In genomic region chr7:140674899-140675701, GRCh38 we compare ENCODE assay signal across 8 cellular contexts. TPM values are rescaled to one million over a fixed set of nuclear protein-coding genes. Genes with fewer than 3 reads are reported as not detected.
DNase-seq lines count a peak whose midpoint lies in the region; ATAC-seq, FAIRE-seq and TF ChIP-seq lines count a peak whose summit lies in the region.

No MANE protein-coding gene starts in this region.

- no peaks in the 10 kb centered on the region for H4K20me1 ChIP-seq in astrocyte (ENCODE audit: insufficient read depth, low read length)

- TF ChIP-seq CTCF in astrocyte (IDR thresholded peaks at IDR 0.05; ENCODE audit: insufficient read depth, low read depth, low read length) = peak; percentile 17

- H3K4me3 Mint-ChIP-seq in activated T-cell treated with anti-CD3 and anti-CD28 coated beads, Interleukin-2, amount 50 U/mL, for 72 hours = peak overlapping the region; percentile 86 to 93
- peak overlapping the region; percentile 34 for H3K4me3 Mint-ChIP-seq in astrocyte (ENCODE audit: unreplicated experiment)

- no peaks in the 10 kb centered on the region for H3K9me3 Mint-ChIP-seq in activated T-cell treated with anti-CD3 and anti-CD28 coated beads, Interleukin-2, amount 50 U/mL, for 72 hours
- no peaks in the 10 kb centered on the region for H3K9me3 Mint-ChIP-seq in astrocyte (ENCODE audit: unreplicated experiment)

- H3K4me1 ChIP-seq in astrocyte (ENCODE audit: insufficient read depth, low read length) = peaks cover 8% of the 10 kb centered on the region

- H3K4me3 ChIP-seq in MG63 (no peak overlapping the region), astrocyte (ENCODE audit: insufficient read depth, low read depth, low read length) (no peak overlapping the region)

- H3K36me3 ChIP-seq in MG63 (no peaks in the 10 kb centered on the region; the same call in 1 of the 2 replicates), astrocyte (ENCODE audit: insufficient read depth, low read length) (no peaks in the 10 kb centered on the region)

- H2AFZ ChIP-seq in astrocyte (ENCODE audit: low read depth, low read length) = no peak overlapping the region

- H3K79me2 ChIP-seq in astrocyte (ENCODE audit: insufficient read depth, low read length) = no peaks in the 10 kb centered on the region

- no peaks in the 10 kb centered on the region for H3K27me3 Mint-ChIP-seq in activated T-cell treated with anti-CD3 and anti-CD28 coated beads, Interleukin-2, amount 50 U/mL, for 72 hours (ENCODE audit: low read depth)
- peaks cover 2% of the 10 kb centered on the region for H3K27me3 Mint-ChIP-seq in astrocyte (ENCODE audit: low read depth, unreplicated experiment)

- H3K27ac Mint-ChIP-seq in activated T-cell treated with anti-CD3 and anti-CD28 coated beads, Interleukin-2, amount 50 U/mL, for 72 hours = no peak overlapping the region
- H3K27ac Mint-ChIP-seq in astrocyte (ENCODE audit: unreplicated experiment) = peak overlapping the region; percentile 0

- no peak for DNase-seq in activated T-cell treated with anti-CD3 and anti-CD28 coated beads, Interleukin-2, amount 50 U/mL, for 72 hours
- no peak for DNase-seq in activated T-cell treated with anti-CD3 and anti-CD28 coated beads, Interleukin-2, amount 50 U/mL, for 1 hour
- DNase-seq in MG63 = peak; percentile 46
- DNase-seq in astrocyte (ENCODE audit: low read depth) = peak; percentile 25
- peak; percentile 79 for DNase-seq in islet precursor cell

- FAIRE-seq in astrocyte (lab: Jason Lieb, UNC) = no peak

- no peak overlapping the region for H3K27ac ChIP-seq in astrocyte (ENCODE audit: low read depth, low read length)
- peak overlapping the region; percentile 17 for H3K27ac ChIP-seq in temporal lobe (ENCODE audit: low read depth, low read length)

- ATAC-seq in activated T-cell treated with anti-CD3 and anti-CD28 coated beads, Interleukin-2, amount 50 U/mL, for 72 hours (replicated peaks in 1 of 2) = no peak
- ATAC-seq in HG03571 (IDR thresholded peaks at IDR 0.05; ENCODE audit: unreplicated experiment) = no peak
- no peak for ATAC-seq in HG02852 (IDR thresholded peaks at IDR 0.05; ENCODE audit: unreplicated experiment)

- H3K27me3 ChIP-seq in MG63 (no peaks in the 10 kb centered on the region), astrocyte (ENCODE audit: insufficient read depth, low read length) (no peaks in the 10 kb centered on the region)

- H3K9ac ChIP-seq in astrocyte (ENCODE audit: low read length) = no peak overlapping the region

- H3K9me3 ChIP-seq in MG63 (no peaks in the 10 kb centered on the region), astrocyte (ENCODE audit: insufficient read depth, low read depth, low read length) (no peaks in the 10 kb centered on the region)

- peaks cover 38% of the 10 kb centered on the region for H3K4me1 Mint-ChIP-seq in activated T-cell treated with anti-CD3 and anti-CD28 coated beads, Interleukin-2, amount 50 U/mL, for 72 hours (ENCODE audit: low read depth)
- peaks cover 8% of the 10 kb centered on the region for H3K4me1 Mint-ChIP-seq in astrocyte (ENCODE audit: low read depth, unreplicated experiment)

- no peak overlapping the region for H3K4me2 ChIP-seq in astrocyte (ENCODE audit: low read length)

- peaks cover 3% of the 10 kb centered on the region in 2 donors for H3K36me3 Mint-ChIP-seq in activated T-cell treated with anti-CD3 and anti-CD28 coated beads, Interleukin-2, amount 50 U/mL, for 72 hours (ENCODE audit: insufficient read depth in 2 of 2)
- H3K36me3 Mint-ChIP-seq in astrocyte (ENCODE audit: low read depth, unreplicated experiment) = peaks cover 20% of the 10 kb centered on the region

RNA-seq across cellular contexts. Expression of gene ADCK2, which starts 2.4 kb away (rescaled TPM):
- 10 to 100 TPM; 30.3 to 38.9 TPM for total RNA-seq in activated T-cell treated with anti-CD3 and anti-CD28 coated beads, Interleukin-2, amount 50 U/mL, for 72 hours
- 15.7 and 37.2 TPM in 2 replicates for total RNA-seq in MG63 (2014; rRNA removed; shearing (Covaris generic); ENCODE audit: low replicate concordance)
- total RNA-seq in astrocyte (11.5 and 12.4 TPM in 2 replicates), temporal lobe (30.2 TPM)

RNA-seq across cellular contexts. Expression of gene NDUFB2, which starts 21.4 kb away (rescaled TPM):
- total RNA-seq in activated T-cell treated with anti-CD3 and anti-CD28 coated beads, Interleukin-2, amount 50 U/mL, for 72 hours = 10 to 100 TPM; 78.0 to 94.1 TPM
- 196 and 288 TPM in 2 replicates for total RNA-seq in MG63 (2014; rRNA removed; shearing (Covaris generic); ENCODE audit: low replicate concordance)
- total RNA-seq in astrocyte (218 and 254 TPM in 2 replicates), temporal lobe (38.4 TPM)

RNA-seq across cellular contexts. Expression of gene DENND2A, which starts 34.5 kb away (rescaled TPM):
- total RNA-seq in activated T-cell treated with anti-CD3 and anti-CD28 coated beads, Interleukin-2, amount 50 U/mL, for 72 hours = not detected
- 25.4 and 32.4 TPM in 2 replicates for total RNA-seq in MG63 (2014; rRNA removed; shearing (Covaris generic); ENCODE audit: low replicate concordance)
- total RNA-seq in astrocyte = 41.7 and 42.1 TPM in 2 replicates
- 20.7 TPM for total RNA-seq in temporal lobe

Comparison
In these comparisons a context has a peak if more than half of its experiments do, and no peak if none do; other contexts are left out.
1. DNase-seq: peak in MG63 (single experiment), astrocyte (single experiment) and islet precursor cell (single experiment); none in activated T-cell treated with anti-CD3 and anti-CD28 coated beads, Interleukin-2, amount 50 U/mL, for 72 hours (0 of 2) and activated T-cell treated with anti-CD3 and anti-CD28 coated beads, Interleukin-2, amount 50 U/mL, for 1 hour (single experiment).
2. RNA of gene DENND2A, which starts 34.5 kb away (total RNA-seq): 41.7 to 42.1 TPM in astrocyte, 25.4 to 32.4 TPM in MG63 and 20.7 TPM in temporal lobe (single experiment); not detected in activated T-cell treated with anti-CD3 and anti-CD28 coated beads, Interleukin-2, amount 50 U/mL, for 72 hours; every median in the first group is over 10 times any median in the second.